Comparison of ENCODE assay signal across 21 cellular contexts in genomic region chr17:29032798-29033197, GRCh38. TPM values are rescaled to one million over a fixed set of nuclear protein-coding genes. Genes with fewer than 3 reads are reported as not detected.
"Had no signal": no experiment of that assay in that cellular context is flagged by ENCODE, and none has a peak within 500 bp of the region (broad histone marks: within the 10 kb centered on the region; RNA-seq: fewer than 3 reads in every experiment).

No MANE protein-coding gene starts in this region.

- H3K9me3 ChIP-seq: suprapubic skin had no signal

- H3K4me3 Mint-ChIP-seq: activated CD4-positive, alpha-beta T cell treated with anti-CD3 and anti-CD28 coated beads, Interleukin-2, amount 10 ng/mL, durations not matched to agents 24 days and 14 days; activated T-helper 1 cell treated with anti-CD3 and anti-CD28 coated beads, Interleukin-12 subunit alpha, Interleukin-12 subunit beta, Interleukin-2, Interleukin-4 antibody, amounts not matched to agents 30 ng/mL and 10 ng/mL and 1 ng/mL, durations not matched to agents 14 hours and 24 hours and 36 hours; effector memory CD8-positive, alpha-beta T cell; natural killer cell had no signal

- DNase-seq: activated CD4-positive, alpha-beta T cell treated with anti-CD3 and anti-CD28 coated beads, Interleukin-2, amount 10 ng/mL, durations not matched to agents 24 days and 14 days; activated naive CD4-positive, alpha-beta T cell; aorta; effector memory CD8-positive, alpha-beta T cell; hippocampal formation; left colon; natural killer cell; occipital lobe; sigmoid colon; stimulated activated CD4-positive, alpha-beta T cell treated with anti-CD3 and anti-CD28 coated beads, Interleukin-12 subunit alpha, Interleukin-12 subunit beta, amount 100 ng/mL, for 4 hours; stimulated activated naive CD8-positive, alpha-beta T cell treated with anti-CD3 and anti-CD28 coated beads, Interleukin-15, Interleukin-2, amounts not matched to agents 100 U/mL and 50 U/mL, for 24 hours; T-helper 1 cell; upper lobe of left lung had no signal

- H3K4me1 Mint-ChIP-seq: activated CD4-positive, alpha-beta T cell treated with anti-CD3 and anti-CD28 coated beads, Interleukin-2, amount 10 ng/mL, durations not matched to agents 24 days and 14 days; natural killer cell had no signal

- H3K36me3 ChIP-seq: cardiac muscle cell, sigmoid colon, suprapubic skin, upper lobe of left lung had no signal

- H3K4me1 ChIP-seq: sigmoid colon, suprapubic skin, upper lobe of left lung had no signal

- ATAC-seq: effector memory CD8-positive, alpha-beta T cell; left colon; natural killer cell; stimulated activated naive CD8-positive, alpha-beta T cell treated with anti-CD3 and anti-CD28 coated beads, Interleukin-15, Interleukin-2, amounts not matched to agents 100 U/mL and 50 U/mL, for 24 hours had no signal

- H3K4me3 ChIP-seq: cardiac muscle cell, coronary artery, sigmoid colon, suprapubic skin, upper lobe of left lung had no signal

- H3K27ac ChIP-seq: cardiac muscle cell, coronary artery, sigmoid colon, suprapubic skin, upper lobe of left lung had no signal

- H3K27ac Mint-ChIP-seq: activated CD4-positive, alpha-beta T cell treated with anti-CD3 and anti-CD28 coated beads, Interleukin-2, amount 10 ng/mL, durations not matched to agents 24 days and 14 days; activated T-helper 1 cell treated with anti-CD3 and anti-CD28 coated beads, Interleukin-12 subunit alpha, Interleukin-12 subunit beta, Interleukin-2, Interleukin-4 antibody, amounts not matched to agents 30 ng/mL and 10 ng/mL and 1 ng/mL, durations not matched to agents 14 hours and 24 hours and 36 hours; effector memory CD8-positive, alpha-beta T cell; natural killer cell had no signal

- H3K27me3 ChIP-seq: cardiac muscle cell had no signal

RNA-seq across cellular contexts. Expression of gene SEZ6, which starts 27.0 kb away (rescaled TPM):
- total RNA-seq: activated CD4-positive, alpha-beta T cell treated with anti-CD3 and anti-CD28 coated beads, Interleukin-2, amount 10 ng/mL, durations not matched to agents 24 days and 14 days; activated T-helper 1 cell treated with anti-CD3 and anti-CD28 coated beads, Interleukin-12 subunit alpha, Interleukin-12 subunit beta, Interleukin-2, Interleukin-4 antibody, amounts not matched to agents 30 ng/mL and 10 ng/mL and 1 ng/mL, durations not matched to agents 14 hours and 24 hours and 36 hours; aorta; epithelial cell of proximal tubule; glomerular endothelial cell; mucosa of gallbladder; pulmonary artery endothelial cell; suprapubic skin had no signal
- polyA plus RNA-seq: aorta had no signal
